1 cellular context compared by ENCODE assay signal in genomic region chr17:39699157-39699817, GRCh38.
TF ChIP-seq lines count a peak whose summit lies in the region.
"Not testable (repeated sequence)": the region's sequence is repeated elsewhere in the genome, so short reads cannot be mapped to it uniquely, and the experiment has no call there.

No MANE protein-coding gene starts in this region.

TF ChIP-seq in HepG2, 621 proteins besides CTCF, POLR2A, EP300 and RAD21:
- TF ChIP-seq GMEB1 (CRISPR knock-in tag; IDR thresholded peaks at IDR 0.05; ENCODE audit: borderline replicate concordance), result 0 out of 2 replicates have a peak, but pooled peaks have one; percentile 17
- TF ChIP-seq ZMYM3 (CRISPR knock-in tag; IDR thresholded peaks at IDR 0.05), result 0 out of 2 replicates have a peak, but pooled peaks have one; percentile 35
- TF ChIP-seq ZNF770 (CRISPR knock-in tag; IDR thresholded peaks at IDR 0.05), result peak; percentile 64; the same call in 1 of the 2 replicates
- 0 out of 2 replicates have a peak, but pooled peaks have one; percentile 11 for TF ChIP-seq ZNF230 (CRISPR knock-in tag; IDR thresholded peaks at IDR 0.05)
- TF ChIP-seq HNF1B (CRISPR knock-in tag; IDR thresholded peaks at IDR 0.05), result peak; percentile 48; the same call in 1 of the 2 replicates
- 0 out of 2 replicates have a peak, but pooled peaks have one; percentile 25 for TF ChIP-seq PAXIP1 (CRISPR knock-in tag; conservative IDR thresholded peaks at IDR 0.05)
- TF ChIP-seq TGIF2 (CRISPR knock-in tag; IDR thresholded peaks at IDR 0.05), result 0 out of 2 replicates have a peak, but pooled peaks have one; percentile 12
- TF ChIP-seq GABPA (IDR thresholded peaks at IDR 0.05; ENCODE audit: low read depth, low read length), result not testable (repeated sequence)
- TF ChIP-seq GABPA (CRISPR knock-in tag; IDR thresholded peaks at IDR 0.05; ENCODE audit: low read depth), result peak; percentile 23; the same call in 1 of the 2 replicates
- TF ChIP-seq REL (CRISPR knock-in tag; conservative IDR thresholded peaks at IDR 0.05), result 0 out of 2 replicates have a peak, but pooled peaks have one; percentile 2
- peak; percentile 71 for TF ChIP-seq ZNF501 (CRISPR knock-in tag; IDR thresholded peaks at IDR 0.05)
- 0 out of 2 replicates have a peak, but pooled peaks have one; percentile 37 for TF ChIP-seq ZFP90 (CRISPR knock-in tag; IDR thresholded peaks at IDR 0.05; ENCODE audit: borderline replicate concordance)
- TF ChIP-seq ELF4 (CRISPR knock-in tag; IDR thresholded peaks at IDR 0.05; ENCODE audit: borderline replicate concordance), result peak; percentile 45; the same call in 1 of the 2 replicates
- TF ChIP-seq REST (IDR thresholded peaks at IDR 0.05; ENCODE audit: borderline replicate concordance in 1 of 2, low read depth in 1 of 2, low read length in 2 of 2), result 0 out of 4 replicates have a peak, but pooled peaks of 1 of the 2 experiments have one; percentile 9
- TF ChIP-seq ARID4A (CRISPR knock-in tag; IDR thresholded peaks at IDR 0.05; ENCODE audit: borderline replicate concordance), result 0 out of 2 replicates have a peak, but pooled peaks have one; percentile 15
